In genomic region chr12:120453977-120454376, GRCh38 we compare ENCODE assay signal across 9 cellular contexts. TPM values are rescaled to one million over a fixed set of nuclear protein-coding genes. Genes with fewer than 3 reads are reported as not detected.
DNase-seq lines count a peak whose midpoint lies in the region; ATAC-seq and TF ChIP-seq lines count a peak whose summit lies in the region.
"Had no signal": no experiment of that assay in that cellular context is flagged by ENCODE, and none has a peak within 500 bp of the region (broad histone marks: within the 10 kb centered on the region; RNA-seq: fewer than 3 reads in every experiment).

No MANE protein-coding gene starts in this region.

- ATAC-seq in heart left ventricle (peak in 1 of 4 donors; percentile 36), left lung (peak; percentile 69), HG03571 (IDR thresholded peaks at IDR 0.05; ENCODE audit: unreplicated experiment) (no peak)
- ATAC-seq in activated naive CD8-positive, alpha-beta T cell treated with anti-CD3 and anti-CD28 coated beads, Interleukin-2, amount 50 U/mL, for 24 hours, result peak; percentile 81

- H3K27ac ChIP-seq in heart left ventricle (no peak overlapping the region), left lung (no peak overlapping the region)

- H3K36me3 ChIP-seq in heart left ventricle (peaks cover 0 to 89% (median 67%) of the 10 kb centered on the region in 9 donors), left lung (peaks cover 0 to 77% of the 10 kb centered on the region in 2 donors)

- H3K4me3 ChIP-seq in heart left ventricle, result no peak overlapping the region
- no peak overlapping the region for H3K4me3 ChIP-seq in left lung

- 78 to 84% (median 79%) methylated on average over 4 of the region's 4 CpGs for WGBS in heart left ventricle, 4 donors

- H3K27me3 ChIP-seq in heart left ventricle, result no peaks in the 10 kb centered on the region
- H3K27me3 ChIP-seq in left lung, result no peaks in the 10 kb centered on the region

- peaks cover 40% of the 10 kb centered on the region for H3K36me3 Mint-ChIP-seq in activated naive CD8-positive, alpha-beta T cell treated with anti-CD3 and anti-CD28 coated beads, Interleukin-2, amount 50 U/mL, for 24 hours (ENCODE audit: low read depth)

- no peak for DNase-seq in heart left ventricle
- DNase-seq in cardiac septum (ENCODE audit: low spot score), result no peak
- DNase-seq in LoVo (ENCODE audit: low spot score), result peak; percentile 61
- no peak for DNase-seq in activated naive CD8-positive, alpha-beta T cell treated with anti-CD3 and anti-CD28 coated beads, Interleukin-2, amount 50 U/mL, for 24 hours
- no peak for DNase-seq in left lung
- no peak for DNase-seq in ecto neural progenitor cell (ENCODE audit: low spot score)
- DNase-seq in NCI-H1048 (lab: John Stamatoyannopoulos, UW), result no peak

- H3K9me3 ChIP-seq in heart left ventricle, result no peaks in the 10 kb centered on the region
- no peaks in the 10 kb centered on the region for H3K9me3 ChIP-seq in left lung

- H3K9me3 Mint-ChIP-seq in activated naive CD8-positive, alpha-beta T cell treated with anti-CD3 and anti-CD28 coated beads, Interleukin-2, amount 50 U/mL, for 24 hours, result no peaks in the 10 kb centered on the region
- H3K9me3 Mint-ChIP-seq: dendritic cell treated with granulocyte-macrophage colony-stimulating factor and Interleukin-4, amounts not matched to agents 40 ng/mL and 50 ng/mL, for 4 days had no signal

- TF ChIP-seq POLR2A in heart left ventricle (IDR thresholded peaks at IDR 0.05), result no peak

- H3K4me3 Mint-ChIP-seq in activated naive CD8-positive, alpha-beta T cell treated with anti-CD3 and anti-CD28 coated beads, Interleukin-2, amount 50 U/mL, for 24 hours, result no peak overlapping the region
- H3K4me3 Mint-ChIP-seq: dendritic cell treated with granulocyte-macrophage colony-stimulating factor and Interleukin-4, amounts not matched to agents 40 ng/mL and 50 ng/mL, for 4 days had no signal

- TF ChIP-seq CTCF in heart left ventricle (IDR thresholded peaks at IDR 0.05), result peak in 11 of 12 donors; percentile 23 to 71 (median 51)
- TF ChIP-seq CTCF in left lung (IDR thresholded peaks at IDR 0.05), result peak; percentile 42 to 43

- H3K4me1 ChIP-seq in heart left ventricle, result no peaks in the 10 kb centered on the region
- peaks cover 0 to 3% of the 10 kb centered on the region in 2 donors for H3K4me1 ChIP-seq in left lung

- H3K27ac Mint-ChIP-seq in activated naive CD8-positive, alpha-beta T cell treated with anti-CD3 and anti-CD28 coated beads, Interleukin-2, amount 50 U/mL, for 24 hours, result no peak overlapping the region
- H3K27ac Mint-ChIP-seq: dendritic cell treated with granulocyte-macrophage colony-stimulating factor and Interleukin-4, amounts not matched to agents 40 ng/mL and 50 ng/mL, for 4 days had no signal

- intact Hi-C loops in heart left ventricle (cut with DNase I), result no loop called here
- intact Hi-C loops in cardiac septum (cut with DNase I), result no loop called here
- intact Hi-C loops in left lung (cut with DNase I), result no loop called here

- no peaks in the 10 kb centered on the region for H3K27me3 Mint-ChIP-seq in activated naive CD8-positive, alpha-beta T cell treated with anti-CD3 and anti-CD28 coated beads, Interleukin-2, amount 50 U/mL, for 24 hours
- H3K27me3 Mint-ChIP-seq: dendritic cell treated with granulocyte-macrophage colony-stimulating factor and Interleukin-4, amounts not matched to agents 40 ng/mL and 50 ng/mL, for 4 days had no signal

- peaks cover 10% of the 10 kb centered on the region for H3K4me1 Mint-ChIP-seq in activated naive CD8-positive, alpha-beta T cell treated with anti-CD3 and anti-CD28 coated beads, Interleukin-2, amount 50 U/mL, for 24 hours

RNA-seq across cellular contexts. Expression of gene GATC, which starts 7.7 kb away (rescaled TPM):
- total RNA-seq in heart left ventricle (10 to 100 TPM in 7 of 9 donors, 1 to 10 TPM in 2; 8.5 to 18.0 (median 11.8) TPM), cardiac septum (12.9 TPM), left lung (10 to 100 TPM; 30.1 TPM)
- polyA plus RNA-seq in heart left ventricle, result 10 to 100 TPM in 1 of 2 donors, 1 to 10 TPM in 1; 5.4 to 11.5 TPM

RNA-seq across cellular contexts. Expression of gene TRIAP1, which starts 7.8 kb away (rescaled TPM):
- total RNA-seq in heart left ventricle, result 10 to 100 TPM in 8 of 9 donors, 1 to 10 TPM in 1; 6.4 to 17.6 (median 14.9) TPM
- polyA plus RNA-seq in heart left ventricle, result 10 to 100 TPM; 18.0 to 34.9 TPM
- total RNA-seq in cardiac septum, result 11.9 TPM
- total RNA-seq in left lung, result 10 to 100 TPM; 21.9 to 29.1 TPM

RNA-seq across cellular contexts. Expression of gene SRSF9, which starts 15.6 kb away (rescaled TPM):
- total RNA-seq in heart left ventricle (10 to 100 TPM; 14.8 to 67.1 (median 33.7) TPM), cardiac septum (38.6 TPM), left lung (100 to 1,000 TPM; 120 to 136 TPM)
- 10 to 100 TPM; 27.2 to 39.1 TPM for polyA plus RNA-seq in heart left ventricle

RNA-seq across cellular contexts. Expression of gene COX6A1, which starts 16.1 kb away (rescaled TPM):
- total RNA-seq in heart left ventricle, result 100 to 1,000 TPM; 117 to 318 (median 172) TPM
- polyA plus RNA-seq in heart left ventricle, result 100 to 1,000 TPM; 531 to 708 TPM
- 232 TPM for total RNA-seq in cardiac septum
- total RNA-seq in left lung, result 100 to 1,000 TPM; 308 to 311 TPM

RNA-seq across cellular contexts. Expression of gene DYNLL1, which starts 41.9 kb away (rescaled TPM):
- total RNA-seq in heart left ventricle, result 100 to 1,000 TPM in 8 of 9 donors, 10 to 100 TPM in 1; 92.2 to 269 (median 120) TPM
- 100 to 1,000 TPM; 164 to 320 TPM for polyA plus RNA-seq in heart left ventricle
- total RNA-seq in cardiac septum, result 243 TPM
- 100 to 1,000 TPM; 342 to 352 TPM for total RNA-seq in left lung
